In the genomic region with DNA sequence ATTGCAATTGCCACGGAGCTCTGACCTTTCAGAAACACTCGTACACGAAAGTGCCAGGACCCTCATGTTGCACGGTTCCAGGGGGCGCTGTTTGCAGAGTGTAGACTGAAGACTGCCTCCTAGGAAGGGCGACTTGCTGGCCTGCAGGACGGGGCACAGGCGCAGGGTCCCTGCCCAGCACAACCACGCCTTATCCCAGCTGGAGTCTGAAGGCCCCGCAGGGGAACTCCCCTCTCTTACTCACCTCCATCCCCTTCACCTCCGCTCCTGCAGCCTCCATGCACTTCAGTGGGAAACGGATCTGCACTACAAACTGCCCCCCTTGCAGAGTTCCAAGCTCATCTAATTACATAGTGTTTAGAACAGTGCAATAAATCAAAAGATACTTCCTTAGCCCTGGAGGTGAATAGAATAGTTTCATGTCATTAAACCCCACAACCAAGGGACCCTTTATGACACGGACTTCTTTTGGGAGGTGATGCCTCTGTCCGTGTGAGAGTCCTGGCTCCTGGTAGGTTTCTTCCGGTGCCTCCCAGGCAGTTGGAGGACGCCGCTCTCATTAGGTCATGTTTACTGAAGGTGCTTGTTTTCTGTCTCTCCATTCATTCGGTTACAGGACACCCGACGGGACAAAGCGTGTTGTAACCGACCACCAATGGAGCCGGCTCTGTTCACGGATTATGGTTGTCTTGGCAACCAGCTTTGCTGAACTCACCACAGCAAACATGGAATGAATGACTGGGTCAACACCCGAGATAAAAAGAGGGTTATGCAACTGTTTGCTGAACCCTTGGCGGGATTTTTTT, we compare ENCODE assay signal across 8 cellular contexts.
DNase-seq lines count a peak whose midpoint lies in the region; ATAC-seq, FAIRE-seq and TF ChIP-seq lines count a peak whose summit lies in the region.

No MANE protein-coding gene starts in this region.

- DNase-seq in HAP-1 (ENCODE audit: low spot score in 2 of 2): peak; percentile 92 to 97
- DNase-seq in NCI-H69 (lab: John Stamatoyannopoulos, UW): peak; percentile 98
- DNase-seq in fibroblast of pulmonary artery (ENCODE audit: low read depth): peak; percentile 98
- DNase-seq in pancreas: peak; percentile 62 to 81 (median 68)
- no peak for DNase-seq in NCI-H446 treated with DMSO at 0.1 percent for 48 hours (lab: John Stamatoyannopoulos, UW)
- no peak for DNase-seq in activated CD4-positive, alpha-beta T cell treated with anti-CD3 and anti-CD28 coated beads for 1 hour
- DNase-seq in activated CD4-positive, alpha-beta memory T cell treated with anti-CD3 and anti-CD28 coated beads for 36 hours: no peak

- no peak overlapping the region for H3K4me3 Mint-ChIP-seq in activated CD4-positive, alpha-beta memory T cell treated with anti-CD3 and anti-CD28 coated beads for 36 hours

- H3K9me3 ChIP-seq in HAP-1: no peaks in the 10 kb centered on the region; the same call in 1 of the 2 replicates
- H3K9me3 ChIP-seq in pancreas: no peaks in the 10 kb centered on the region

- no peaks in the 10 kb centered on the region for H3K9me3 Mint-ChIP-seq in activated CD4-positive, alpha-beta memory T cell treated with anti-CD3 and anti-CD28 coated beads for 36 hours

- no peaks in the 10 kb centered on the region for H3K4me1 Mint-ChIP-seq in activated CD4-positive, alpha-beta memory T cell treated with anti-CD3 and anti-CD28 coated beads for 36 hours (ENCODE audit: low read depth)

- intact Hi-C loops in pancreas (cut with DNase I): no loop called here
- intact Hi-C loops in activated CD4-positive, alpha-beta memory T cell treated with anti-CD3 and anti-CD28 coated beads for 36 hours (cut with micrococcal nuclease): no loop called here

- no peaks in the 10 kb centered on the region for H3K36me3 ChIP-seq in HAP-1 (replicated peaks)
- H3K36me3 ChIP-seq in pancreas: no peaks in the 10 kb centered on the region

- 9 to 11% methylated on average over 26 of the region's 26 CpGs for WGBS in pancreas, 2 donors

- peak; percentile 36 for TF ChIP-seq CTCF in fibroblast of pulmonary artery (IDR thresholded peaks at IDR 0.05; ENCODE audit: low read length, missing control alignments)
- TF ChIP-seq CTCF in pancreas (IDR thresholded peaks at IDR 0.05): no peak

- H3K27me3 Mint-ChIP-seq in activated CD4-positive, alpha-beta memory T cell treated with anti-CD3 and anti-CD28 coated beads for 36 hours: no peaks in the 10 kb centered on the region

- no peak overlapping the region for H3K27ac Mint-ChIP-seq in activated CD4-positive, alpha-beta memory T cell treated with anti-CD3 and anti-CD28 coated beads for 36 hours

- H3K27me3 ChIP-seq in HAP-1 (ENCODE audit: low read depth): no peaks in the 10 kb centered on the region
- no peaks in the 10 kb centered on the region for H3K27me3 ChIP-seq in pancreas

- POLR2A ChIA-PET in activated CD4-positive, alpha-beta memory T cell treated with anti-CD3 and anti-CD28 coated beads for 36 hours (lab: Charles Lee): no interaction called here

- no peaks in the 10 kb centered on the region for H3K36me3 Mint-ChIP-seq in activated CD4-positive, alpha-beta memory T cell treated with anti-CD3 and anti-CD28 coated beads for 36 hours

- peak overlapping the region; percentile 16 to 67 (median 54) for H3K27ac ChIP-seq in pancreas

- ATAC-seq in pancreas (peak; percentile 93 to 98 (median 97)), HG02610 (IDR thresholded peaks at IDR 0.05; ENCODE audit: unreplicated experiment) (no peak)

- peaks cover 20% of the 10 kb centered on the region for H3K4me1 ChIP-seq in HAP-1
- H3K4me1 ChIP-seq in pancreas: peaks cover 14 to 20% (median 19%) of the 10 kb centered on the region in 3 donors

- no peak for FAIRE-seq in pancreas (lab: Jason Lieb, UNC)

- in situ Hi-C loops in HAP-1 (cut with MboI; ENCODE audit: low sequenced_read_pairs): no loop called here

- H3K4me3 ChIP-seq in HAP-1 (peak overlapping the region; percentile 5; the same call in 1 of the 2 replicates), fibroblast of pulmonary artery (replicated peaks; ENCODE audit: low read depth, low read length) (peak overlapping the region; percentile 2), pancreas (peak overlapping the region in 1 of 4 donors; percentile 8)

- CTCF ChIA-PET in activated CD4-positive, alpha-beta memory T cell treated with anti-CD3 and anti-CD28 coated beads for 36 hours (lab: Charles Lee): interaction anchor here (0.6 kb wide), 1 partner anchor 68 kb away, joined by 3 read pairs; no protein-coding TSS in a partner anchor

Comparison
In these comparisons a context has a peak if more than half of its experiments do, and no peak if none do; other contexts are left out.
1. DNase-seq: peak in HAP-1 (2 of 2), NCI-H69 (single experiment), fibroblast of pulmonary artery (single experiment) and pancreas (6 of 6); none in NCI-H446 treated with DMSO at 0.1 percent for 48 hours (single experiment), activated CD4-positive, alpha-beta T cell treated with anti-CD3 and anti-CD28 coated beads for 1 hour (single experiment) and activated CD4-positive, alpha-beta memory T cell treated with anti-CD3 and anti-CD28 coated beads for 36 hours (single experiment).